Comparison of ENCODE assay signal across 8 cellular contexts in genomic region chr16:2214721-2214970, GRCh38. TPM values are rescaled to one million over a fixed set of nuclear protein-coding genes. Genes with fewer than 3 reads are reported as not detected.
DNase-seq lines count a peak whose midpoint lies in the region; TF ChIP-seq lines count a peak whose summit lies in the region.

Gene PGP (minus strand): TSS chr16:2214840. CDS start chr16:2214777, 63 bp downstream.

- DNase-seq in activated naive CD4-positive, alpha-beta T cell treated with anti-CD3 and anti-CD28 coated beads for 36 hours: no peak
- no peak for DNase-seq in activated naive CD4-positive, alpha-beta T cell (lab: John Stamatoyannopoulos, UW)
- DNase-seq in HL-60 (ENCODE audit: low read depth in 1 of 2, low spot score in 1 of 2) (no peak), MCF 10A (ENCODE audit: unreplicated experiment) (no peak), NCI-H1930 (lab: John Stamatoyannopoulos, UW) (no peak), NCI-H69 (lab: John Stamatoyannopoulos, UW) (no peak)

- H3K27ac Mint-ChIP-seq in activated naive CD4-positive, alpha-beta T cell treated with anti-CD3 and anti-CD28 coated beads for 36 hours: peak within 1 kb of the TSS; percentile 84
- H3K27ac Mint-ChIP-seq in MCF 10A (ENCODE audit: low read depth, unreplicated experiment): peak within 1 kb of the TSS; percentile 57

- H3K9ac ChIP-seq in liver (ENCODE audit: low read depth in 1 of 2, low read length in 2 of 2): peak within 1 kb of the TSS; percentile 93 to 94

- POLR2A ChIA-PET in MCF 10A (lab: Yijun Ruan, JAX): interaction anchor here (0.6 to 3.3 kb wide), 20 partner anchors 8 to 864 kb away, joined by 3 to 40 read pairs (median 4); partner anchors contain the start of genes CASKIN1, E4F1, ECI1 and MLST8

- peak within 1 kb of the TSS; percentile 83 for H3K4me3 Mint-ChIP-seq in activated naive CD4-positive, alpha-beta T cell treated with anti-CD3 and anti-CD28 coated beads for 36 hours
- peak within 1 kb of the TSS; percentile 77 for H3K4me3 Mint-ChIP-seq in MCF 10A (ENCODE audit: unreplicated experiment)

- CTCF ChIA-PET in activated naive CD4-positive, alpha-beta T cell treated with anti-CD3 and anti-CD28 coated beads for 36 hours (lab: Charles Lee): interaction anchor here (2.4 kb wide), 1 partner anchor 20 kb away, joined by 10 read pairs; no protein-coding TSS in a partner anchor
- CTCF ChIA-PET in MCF 10A (lab: Yijun Ruan, JAX): interaction anchor here (0.9 to 1.3 kb wide), 2 partner anchors 37 to 93 kb away, joined by 3 to 4 read pairs; partner anchors contain the start of gene ECI1

- H3K4me3 ChIP-seq in HL-60 (replicated peaks; ENCODE audit: insufficient read depth, low read length): peak within 1 kb of the TSS; percentile 87
- peak within 1 kb of the TSS; percentile 76 to 93 (median 82) for H3K4me3 ChIP-seq in liver (ENCODE audit: low read depth in 1 of 3, low read length in 3 of 3)
- peak within 1 kb of the TSS; percentile 68 for H3K4me3 ChIP-seq in thymus (ENCODE audit: low read length)

- H3K36me3 ChIP-seq in liver (ENCODE audit: control insufficient read depth in 4 of 4, insufficient read depth in 3 of 4, low read depth in 1 of 4, low read length in 3 of 4): peaks cover 0 to 3% (median under 1%) of the 10 kb centered on the region in 4 donors
- H3K36me3 ChIP-seq in thymus (ENCODE audit: control insufficient read depth, insufficient read depth): peaks cover 21% of the 10 kb centered on the region

- H3K27me3 Mint-ChIP-seq in activated naive CD4-positive, alpha-beta T cell treated with anti-CD3 and anti-CD28 coated beads for 36 hours (ENCODE audit: low read depth): no peaks in the 10 kb centered on the region
- H3K27me3 Mint-ChIP-seq in MCF 10A (ENCODE audit: insufficient read depth, unreplicated experiment): no peaks in the 10 kb centered on the region

- no peak for TF ChIP-seq RAD21 in liver (IDR thresholded peaks at IDR 0.05)

- H3K36me3 Mint-ChIP-seq in activated naive CD4-positive, alpha-beta T cell treated with anti-CD3 and anti-CD28 coated beads for 36 hours (ENCODE audit: low read depth): peaks cover 13% of the 10 kb centered on the region
- peaks cover 17% of the 10 kb centered on the region for H3K36me3 Mint-ChIP-seq in MCF 10A (ENCODE audit: insufficient read depth, unreplicated experiment)

- no peaks in the 10 kb centered on the region for H3K9me3 ChIP-seq in liver (ENCODE audit: control insufficient read depth in 4 of 4, low read length in 3 of 4)
- no peaks in the 10 kb centered on the region for H3K9me3 ChIP-seq in thymus (ENCODE audit: control insufficient read depth)

- WGBS in liver: under 1% methylated on average over 47 of the region's 47 CpGs
- WGBS in thymus: under 1% methylated on average over 47 of the region's 47 CpGs

- no peaks in the 10 kb centered on the region for H3K9me3 Mint-ChIP-seq in activated naive CD4-positive, alpha-beta T cell treated with anti-CD3 and anti-CD28 coated beads for 36 hours
- H3K9me3 Mint-ChIP-seq in MCF 10A (ENCODE audit: unreplicated experiment): no peaks in the 10 kb centered on the region

- BruUV-seq in MCF 10A (replicated peaks; lab: Mats Ljungman, UMichigan): no TSS peak

- no peaks in the 10 kb centered on the region for H3K27me3 ChIP-seq in HL-60 (ENCODE audit: insufficient read depth, poor library complexity, severe bottlenecking)
- no peaks in the 10 kb centered on the region for H3K27me3 ChIP-seq in liver (ENCODE audit: control insufficient read depth in 4 of 4, insufficient read depth in 4 of 4, low read length in 3 of 4)
- H3K27me3 ChIP-seq in thymus (ENCODE audit: control insufficient read depth, insufficient read depth): no peaks in the 10 kb centered on the region

- TF ChIP-seq CTCF in HL-60 (IDR thresholded peaks at IDR 0.05; ENCODE audit: insufficient read depth, low read length) (no peak), MCF 10A (IDR thresholded peaks at IDR 0.05; ENCODE audit: unreplicated experiment) (no peak), liver (IDR thresholded peaks at IDR 0.05; ENCODE audit: low read depth, low read length, missing input control) (no peak)

- H3K4me1 Mint-ChIP-seq in activated naive CD4-positive, alpha-beta T cell treated with anti-CD3 and anti-CD28 coated beads for 36 hours (ENCODE audit: low read depth): peaks cover 22% of the 10 kb centered on the region
- peaks cover 18% of the 10 kb centered on the region for H3K4me1 Mint-ChIP-seq in MCF 10A (ENCODE audit: insufficient read depth, unreplicated experiment)

- peak within 1 kb of the TSS; percentile 88 for H3K27ac ChIP-seq in HL-60 (replicated peaks)
- peak within 1 kb of the TSS; percentile 96 to 98 for H3K27ac ChIP-seq in liver (ENCODE audit: low read depth in 1 of 2, low read length in 2 of 2)
- H3K27ac ChIP-seq in thymus (ENCODE audit: low read depth): peak within 1 kb of the TSS; percentile 60

- H3K4me1 ChIP-seq in liver (ENCODE audit: control insufficient read depth in 4 of 4, insufficient read depth in 4 of 4, low read length in 3 of 4) (peaks cover 5 to 24% (median 19%) of the 10 kb centered on the region in 4 donors), thymus (ENCODE audit: control insufficient read depth, insufficient read depth, low read length) (peaks cover 12% of the 10 kb centered on the region)

- intact Hi-C loops in activated naive CD4-positive, alpha-beta T cell treated with anti-CD3 and anti-CD28 coated beads for 36 hours (cut with micrococcal nuclease): loop anchor here (2.0 to 10.0 kb wide), 4 partner anchors 36 to 210 kb away; partner anchors contain the start of genes CCNF, ECI1, RNPS1 and TRAF7
- intact Hi-C loops in MCF 10A (cut with micrococcal nuclease): loop anchor here (5.0 kb wide), 1 partner anchor 62 kb away; no protein-coding TSS in a partner anchor

TF ChIP-seq in liver, 16 proteins besides CTCF, POLR2A, EP300 and RAD21:
- peak in 1 of 2 donors; percentile 72 for TF ChIP-seq EGR1 (IDR thresholded peaks at IDR 0.05; ENCODE audit: low read depth in 2 of 2)
- no peak for TF ChIP-seq YY1 (IDR thresholded peaks at IDR 0.05)
- no peak for TF ChIP-seq FOXA1 (IDR thresholded peaks at IDR 0.05)
- TF ChIP-seq JUND (IDR thresholded peaks at IDR 0.05): no peak
- no peak for TF ChIP-seq ATF3 (IDR thresholded peaks at IDR 0.05)
- no peak for TF ChIP-seq NR2F2 (IDR thresholded peaks at IDR 0.05)

RNA-seq across cellular contexts. Expression of gene PGP, which starts in this region (rescaled TPM):
- 10 to 100 TPM; 11.2 to 12.2 TPM for total RNA-seq in activated naive CD4-positive, alpha-beta T cell treated with anti-CD3 and anti-CD28 coated beads for 36 hours
- total RNA-seq in MCF 10A (2022): 11.3 and 12.0 TPM in 2 replicates
- 1 to 10 TPM; 5.8 to 9.9 TPM for total RNA-seq in liver
- polyA plus RNA-seq in liver: 1 to 10 TPM; 3.4 to 6.8 TPM
- polyA plus RNA-seq in thymus: 12.9 TPM
